Comparison of ENCODE assay signal across 4 cellular contexts in genomic region chr9:75201480-75202209, GRCh38.
"Had no signal": no experiment of that assay in that cellular context is flagged by ENCODE, and none has a peak within 500 bp of the region (broad histone marks: within the 10 kb centered on the region; RNA-seq: fewer than 3 reads in every experiment).

No MANE protein-coding gene starts in this region.

- H3K4me1 ChIP-seq: HAP-1 had no signal

- H3K9me3 Mint-ChIP-seq: HFFc6 had no signal

- DNase-seq: GOT3 had no signal

- H3K36me3 ChIP-seq: HAP-1 had no signal

- H3K4me3 Mint-ChIP-seq: HFFc6 had no signal

- H3K9me3 ChIP-seq: HAP-1 had no signal

- H3K27ac Mint-ChIP-seq: HFFc6 had no signal

- H3K27ac ChIP-seq: GM23248 had no signal

- H3K4me3 ChIP-seq: GM23248, HAP-1 had no signal
